Comparison of ENCODE assay signal across 1 cellular context in genomic region chr19:57664269-57665127, GRCh38.
A peak's percentile ranks its signal among the peaks of the same experiment; 100 is the strongest.
TF ChIP-seq lines count a peak whose summit lies in the region.

No MANE protein-coding gene starts in this region.

TF ChIP-seq in HepG2, 621 proteins besides CTCF, POLR2A, EP300 and RAD21 (continued from another document and continues in another):
- TF ChIP-seq ZBTB10 (CRISPR knock-in tag; IDR thresholded peaks at IDR 0.05; ENCODE audit: borderline replicate concordance) (no peak), ARID5B (CRISPR knock-in tag; IDR thresholded peaks at IDR 0.05) (peak; percentile 36), MED13 (CRISPR knock-in tag; IDR thresholded peaks at IDR 0.05) (no peak), ZNF281 (CRISPR knock-in tag; IDR thresholded peaks at IDR 0.05; ENCODE audit: borderline replicate concordance) (no peak), CCAR2 (optimal IDR thresholded peaks at IDR 0.05; ENCODE audit: low read depth, low read length) (no peak), TSC22D2 (CRISPR knock-in tag; IDR thresholded peaks at IDR 0.05; ENCODE audit: borderline replicate concordance) (no peak; the same call in 1 of the 2 replicates), ZNF362 (CRISPR knock-in tag; IDR thresholded peaks at IDR 0.05; ENCODE audit: borderline replicate concordance) (no peak), ZSCAN21 (CRISPR knock-in tag; IDR thresholded peaks at IDR 0.05; ENCODE audit: borderline replicate concordance) (no peak; the same call in 1 of the 2 replicates), ZNF274 (CRISPR knock-in tag; IDR thresholded peaks at IDR 0.05) (no peak), MED1 (CRISPR knock-in tag; IDR thresholded peaks at IDR 0.05) (0 out of 2 replicates have a peak, but pooled peaks have one; percentile 45), ZNF737 (CRISPR knock-in tag; IDR thresholded peaks at IDR 0.05; ENCODE audit: borderline replicate concordance) (peak; percentile 68; the same call in 1 of the 2 replicates), KMT2B (CRISPR knock-in tag; IDR thresholded peaks at IDR 0.05) (peak; percentile 56; the same call in 1 of the 2 replicates), ZNF280D (CRISPR knock-in tag; IDR thresholded peaks at IDR 0.05) (peak; percentile 43; the same call in 1 of the 2 replicates), SRF (IDR thresholded peaks at IDR 0.05; ENCODE audit: low read depth, low read length) (no peak), SALL2 (CRISPR knock-in tag; IDR thresholded peaks at IDR 0.05) (0 out of 2 replicates have a peak, but pooled peaks have one; percentile 47), ZNF451 (CRISPR knock-in tag; IDR thresholded peaks at IDR 0.05) (no peak), SRSF9 (IDR thresholded peaks at IDR 0.05; ENCODE audit: borderline replicate concordance, insufficient read depth, low read depth, low read length, poor library complexity, severe bottlenecking) (no peak), ZSCAN29 (CRISPR knock-in tag; conservative IDR thresholded peaks at IDR 0.05) (0 out of 2 replicates have a peak, but pooled peaks have one; percentile 29), MATR3 (CRISPR knock-in tag; IDR thresholded peaks at IDR 0.05) (no peak), ZNF607 (CRISPR knock-in tag; IDR thresholded peaks at IDR 0.05; ENCODE audit: borderline replicate concordance) (0 out of 2 replicates have a peak, but pooled peaks have one; percentile 63), SP1 (IDR thresholded peaks at IDR 0.05) (no peak), SP1 (CRISPR knock-in tag; IDR thresholded peaks at IDR 0.05) (no peak), ZNF329 (CRISPR knock-in tag; IDR thresholded peaks at IDR 0.05; ENCODE audit: low read depth) (no peak), NCOR1 (IDR thresholded peaks at IDR 0.05; ENCODE audit: borderline replicate concordance, low read length) (no peak), TBP (CRISPR knock-in tag; IDR thresholded peaks at IDR 0.05) (no peak), KDM2A (CRISPR knock-in tag; IDR thresholded peaks at IDR 0.05; ENCODE audit: borderline replicate concordance, low read depth) (peak; percentile 83; the same call in 1 of the 2 replicates), ZFP91 (CRISPR knock-in tag; IDR thresholded peaks at IDR 0.05; ENCODE audit: borderline replicate concordance) (peak; percentile 87; the same call in 1 of the 2 replicates), ZNF253 (CRISPR knock-in tag; IDR thresholded peaks at IDR 0.05; ENCODE audit: borderline replicate concordance) (no peak), BRD4 (CRISPR knock-in tag; IDR thresholded peaks at IDR 0.05) (no peak), CBFB (CRISPR knock-in tag; IDR thresholded peaks at IDR 0.05) (no peak; the same call in 1 of the 2 replicates), MZF1 (CRISPR knock-in tag; IDR thresholded peaks at IDR 0.05; ENCODE audit: borderline replicate concordance) (no peak), ZMYM4 (CRISPR knock-in tag; IDR thresholded peaks at IDR 0.05) (peak; percentile 57), AGO1 (IDR thresholded peaks at IDR 0.05; ENCODE audit: low read depth, low read length, poor library complexity, severe bottlenecking) (no peak), ATF1 (CRISPR knock-in tag; IDR thresholded peaks at IDR 0.05) (no peak), XRCC5 (optimal IDR thresholded peaks at IDR 0.05; ENCODE audit: low read length) (peak; percentile 16), FIP1L1 (IDR thresholded peaks at IDR 0.05; ENCODE audit: borderline replicate concordance, insufficient read depth, low read depth, low read length) (no peak), SAFB2 (CRISPR knock-in tag; IDR thresholded peaks at IDR 0.05; ENCODE audit: borderline replicate concordance, low read depth) (no peak), ZFY (CRISPR knock-in tag; IDR thresholded peaks at IDR 0.05) (peak; percentile 80), REXO4 (CRISPR knock-in tag; IDR thresholded peaks at IDR 0.05; ENCODE audit: borderline replicate concordance) (no peak), TCF12 (IDR thresholded peaks at IDR 0.05) (no peak), TCF12 (CRISPR knock-in tag; IDR thresholded peaks at IDR 0.05) (0 out of 2 replicates have a peak, but pooled peaks have one; percentile 43), ZNF24 (IDR thresholded peaks at IDR 0.05) (no peak), ZNF850 (CRISPR knock-in tag; conservative IDR thresholded peaks at IDR 0.05) (no peak), ZFAT (CRISPR knock-in tag; conservative IDR thresholded peaks at IDR 0.05) (no peak), TBL1XR1 (IDR thresholded peaks at IDR 0.05; ENCODE audit: borderline replicate concordance, low read length, partially characterized antibody) (no peak), BATF2 (CRISPR knock-in tag; IDR thresholded peaks at IDR 0.05) (no peak), NFATC3 (CRISPR knock-in tag; IDR thresholded peaks at IDR 0.05) (no peak)
